19 cellular contexts compared by ENCODE assay signal in genomic region chr21:45528028-45528705, GRCh38. TPM values are rescaled to one million over a fixed set of nuclear protein-coding genes. Genes with fewer than 3 reads are reported as not detected.
A peak's percentile ranks its signal among the peaks of the same experiment; 100 is the strongest.
DNase-seq lines count a peak whose midpoint lies in the region; ATAC-seq and TF ChIP-seq lines count a peak whose summit lies in the region.
"Had no signal": no experiment of that assay in that cellular context is flagged by ENCODE, and none has a peak within 500 bp of the region (broad histone marks: within the 10 kb centered on the region; RNA-seq: fewer than 3 reads in every experiment).

No MANE protein-coding gene starts in this region.

- H3K27ac Mint-ChIP-seq in CD14-positive monocyte: peak overlapping the region in 3 of 7 donors; percentile 46 to 63 (median 50)
- H3K27ac Mint-ChIP-seq: activated T-cell treated with anti-CD3 and anti-CD28 coated beads, Interleukin-2, amount 50 U/mL, for 72 hours; naive B cell had no signal

- peak; percentile 10 for DNase-seq in CD14-positive monocyte (ENCODE audit: low spot score)
- DNase-seq in RWPE2 (ENCODE audit: low spot score): peak; percentile 50
- DNase-seq in right cardiac atrium: peak; percentile 10 to 44 (median 15)
- DNase-seq in ovary: peak in 4 of 5 donors; percentile 2 to 27 (median 13)
- no peak for DNase-seq in SK-N-SH
- no peak for DNase-seq in MG63
- no peak for DNase-seq in T-helper 9 cell
- no peak for DNase-seq in AG08396 (ENCODE audit: low spot score)
- DNase-seq: activated CD4-positive, alpha-beta T cell treated with anti-CD3 and anti-CD28 coated beads for 48 hours; activated T-cell treated with anti-CD3 and anti-CD28 coated beads, Interleukin-2, amount 50 U/mL, for 72 hours; AML-193; naive B cell; NCI-H146; NCI-H2227 treated with DMSO at 0.1 percent for 48 hours; retina; SHP77; stimulated activated CD4-positive, alpha-beta T cell treated with anti-CD3 and anti-CD28 coated beads, Interleukin-2, amount 100 ng/mL, for 24 hours had no signal

- H3K9me3 Mint-ChIP-seq in CD14-positive monocyte: peaks cover 0 to 6% (median under 1%) of the 10 kb centered on the region in 7 donors
- H3K9me3 Mint-ChIP-seq: activated T-cell treated with anti-CD3 and anti-CD28 coated beads, Interleukin-2, amount 50 U/mL, for 72 hours; naive B cell had no signal

- no peak overlapping the region for H3K4me3 Mint-ChIP-seq in CD14-positive monocyte
- H3K4me3 Mint-ChIP-seq: activated T-cell treated with anti-CD3 and anti-CD28 coated beads, Interleukin-2, amount 50 U/mL, for 72 hours; naive B cell had no signal

- H3K9me2 ChIP-seq in SK-N-SH: no peaks in the 10 kb centered on the region

- no peak overlapping the region for H3K4me2 ChIP-seq in SK-N-SH
- H3K4me2 ChIP-seq: hepatocyte had no signal

- H3K9ac ChIP-seq in SK-N-SH: no peak overlapping the region

- H3K4me1 ChIP-seq in RWPE2 (ENCODE audit: insufficient read depth, poor library complexity, severe bottlenecking) (no peaks in the 10 kb centered on the region), right cardiac atrium (ENCODE audit: control insufficient read depth, insufficient read depth, low read length) (no peaks in the 10 kb centered on the region), ovary (ENCODE audit: insufficient read depth) (peaks cover 4% of the 10 kb centered on the region), SK-N-SH (ENCODE audit: control insufficient read depth in 1 of 2, insufficient read depth in 2 of 2, low read depth in 1 of 2, low read length in 1 of 2) (no peaks in the 10 kb centered on the region)

- ATAC-seq in RWPE2 (ENCODE audit: low read depth) (no peak), right cardiac atrium (no peak)
- ATAC-seq: activated T-cell treated with anti-CD3 and anti-CD28 coated beads, Interleukin-2, amount 50 U/mL, for 72 hours; GM12878 had no signal

- no peak overlapping the region for H3K27ac ChIP-seq in RWPE2 (ENCODE audit: poor library complexity, severe bottlenecking)
- H3K27ac ChIP-seq in right cardiac atrium (ENCODE audit: low read length): no peak overlapping the region
- H3K27ac ChIP-seq in ovary: no peak overlapping the region
- no peak overlapping the region for H3K27ac ChIP-seq in SK-N-SH (ENCODE audit: low read depth in 2 of 2, low read length in 1 of 2)
- H3K27ac ChIP-seq: hepatocyte had no signal

- peaks cover 42 to 50% of the 10 kb centered on the region in 2 donors for H3K36me3 Mint-ChIP-seq in CD14-positive monocyte

- 86% methylated on average over 18 of the region's 18 CpGs for WGBS in right cardiac atrium
- 86 to 89% (median 87%) methylated on average over 17 to 18 of the region's 18 CpGs for WGBS in ovary, 3 donors
- WGBS in SK-N-SH (ENCODE audit: low lambda C conversion rate): 93% methylated on average over 12 of the region's 18 CpGs

- no peaks in the 10 kb centered on the region for H4K20me1 ChIP-seq in SK-N-SH (ENCODE audit: insufficient read depth)

- no peak for TF ChIP-seq POLR2A in ovary (IDR thresholded peaks at IDR 0.05)

- CTCF ChIA-PET in SK-N-SH (lab: Yijun Ruan, JAX): no interaction called here

- POLR2A ChIA-PET in SK-N-SH (lab: Yijun Ruan, JAX): no interaction called here

- no peaks in the 10 kb centered on the region for H3K79me2 ChIP-seq in SK-N-SH (ENCODE audit: insufficient read depth)
- H3K79me2 ChIP-seq: hepatocyte had no signal

- H3K27me3 ChIP-seq in RWPE2 (ENCODE audit: insufficient read depth, poor library complexity, severe bottlenecking) (no peaks in the 10 kb centered on the region), right cardiac atrium (ENCODE audit: control insufficient read depth, insufficient read depth) (no peaks in the 10 kb centered on the region), ovary (no peaks in the 10 kb centered on the region), SK-N-SH (ENCODE audit: insufficient read depth) (no peaks in the 10 kb centered on the region), MG63 (no peaks in the 10 kb centered on the region)
- H3K27me3 ChIP-seq: hepatocyte had no signal

- no peaks in the 10 kb centered on the region for H3K27me3 Mint-ChIP-seq in CD14-positive monocyte (ENCODE audit: low read depth in 3 of 3)
- H3K27me3 Mint-ChIP-seq: naive B cell had no signal

- no peak for TF ChIP-seq RAD21 in SK-N-SH (IDR thresholded peaks at IDR 0.05; ENCODE audit: low read length)

- H3K4me1 Mint-ChIP-seq in CD14-positive monocyte: peaks cover 16% of the 10 kb centered on the region

- H3K9me3 ChIP-seq in RWPE2 (ENCODE audit: severe bottlenecking): no peaks in the 10 kb centered on the region
- no peaks in the 10 kb centered on the region for H3K9me3 ChIP-seq in right cardiac atrium (ENCODE audit: control insufficient read depth, low read length)
- H3K9me3 ChIP-seq in ovary: no peaks in the 10 kb centered on the region
- H3K9me3 ChIP-seq in SK-N-SH: no peaks in the 10 kb centered on the region
- no peaks in the 10 kb centered on the region; the same call in 1 of the 2 replicates for H3K9me3 ChIP-seq in MG63

- peaks cover 23% of the 10 kb centered on the region for H3K36me3 ChIP-seq in RWPE2 (ENCODE audit: low read depth)
- H3K36me3 ChIP-seq in ovary: no peaks in the 10 kb centered on the region
- peaks cover 7 to 12% of the 10 kb centered on the region in 2 experiments for H3K36me3 ChIP-seq in SK-N-SH (replicated peaks in 1 of 2; ENCODE audit: control insufficient read depth in 1 of 2, insufficient read depth in 2 of 2, low read length in 1 of 2)
- H3K36me3 ChIP-seq in MG63: peaks cover 65% of the 10 kb centered on the region

- intact Hi-C loops in CD14-positive monocyte (cut with micrococcal nuclease): no loop called here
- intact Hi-C loops in right cardiac atrium (cut with DNase I): no loop called here
- intact Hi-C loops in ovary (cut with DNase I): no loop called here

- no peaks in the 10 kb centered on the region for H3F3A ChIP-seq in SK-N-SH (replicated peaks; ENCODE audit: insufficient read depth)

- no peak overlapping the region for H3K4me3 ChIP-seq in RWPE2 (ENCODE audit: severe bottlenecking)
- no peak overlapping the region for H3K4me3 ChIP-seq in right cardiac atrium (ENCODE audit: low read length)
- no peak overlapping the region for H3K4me3 ChIP-seq in ovary
- H3K4me3 ChIP-seq in SK-N-SH (ENCODE audit: low read depth in 2 of 2, low read length in 1 of 2): no peak overlapping the region
- no peak overlapping the region for H3K4me3 ChIP-seq in MG63
- H3K4me3 ChIP-seq: GM12878, hepatocyte had no signal

- TF ChIP-seq CTCF in CD14-positive monocyte (IDR thresholded peaks at IDR 0.05) (no peak), RWPE2 (IDR thresholded peaks at IDR 0.05; ENCODE audit: poor library complexity, severe bottlenecking) (no peak), ovary (IDR thresholded peaks at IDR 0.05) (no peak), SK-N-SH (IDR thresholded peaks at IDR 0.05) (no peak)

- H2AFZ ChIP-seq in SK-N-SH (ENCODE audit: low read depth): no peak overlapping the region
- H2AFZ ChIP-seq: hepatocyte had no signal

- no peak for TF ChIP-seq EP300 in ovary (IDR thresholded peaks at IDR 0.05)
- no peak for TF ChIP-seq EP300 in SK-N-SH (IDR thresholded peaks at IDR 0.05; ENCODE audit: borderline replicate concordance in 1 of 2, low read depth in 1 of 2, low read length in 1 of 2)

TF ChIP-seq in SK-N-SH, 30 proteins besides CTCF, POLR2A, EP300 and RAD21:
- TF ChIP-seq TEAD4 (IDR thresholded peaks at IDR 0.05; ENCODE audit: borderline replicate concordance, insufficient read depth) (no peak), MEF2A (IDR thresholded peaks at IDR 0.05; ENCODE audit: borderline replicate concordance, low read depth) (no peak), MXI1 (IDR thresholded peaks at IDR 0.05; ENCODE audit: low read depth, low read length) (no peak), NRF1 (IDR thresholded peaks at IDR 0.05; ENCODE audit: low read depth, low read length) (no peak), NFIC (IDR thresholded peaks at IDR 0.05; ENCODE audit: borderline replicate concordance) (no peak), ELF1 (IDR thresholded peaks at IDR 0.05) (no peak), FOXM1 (IDR thresholded peaks at IDR 0.05; ENCODE audit: low read depth) (no peak)
- TF ChIP-seq, protein P1, sequence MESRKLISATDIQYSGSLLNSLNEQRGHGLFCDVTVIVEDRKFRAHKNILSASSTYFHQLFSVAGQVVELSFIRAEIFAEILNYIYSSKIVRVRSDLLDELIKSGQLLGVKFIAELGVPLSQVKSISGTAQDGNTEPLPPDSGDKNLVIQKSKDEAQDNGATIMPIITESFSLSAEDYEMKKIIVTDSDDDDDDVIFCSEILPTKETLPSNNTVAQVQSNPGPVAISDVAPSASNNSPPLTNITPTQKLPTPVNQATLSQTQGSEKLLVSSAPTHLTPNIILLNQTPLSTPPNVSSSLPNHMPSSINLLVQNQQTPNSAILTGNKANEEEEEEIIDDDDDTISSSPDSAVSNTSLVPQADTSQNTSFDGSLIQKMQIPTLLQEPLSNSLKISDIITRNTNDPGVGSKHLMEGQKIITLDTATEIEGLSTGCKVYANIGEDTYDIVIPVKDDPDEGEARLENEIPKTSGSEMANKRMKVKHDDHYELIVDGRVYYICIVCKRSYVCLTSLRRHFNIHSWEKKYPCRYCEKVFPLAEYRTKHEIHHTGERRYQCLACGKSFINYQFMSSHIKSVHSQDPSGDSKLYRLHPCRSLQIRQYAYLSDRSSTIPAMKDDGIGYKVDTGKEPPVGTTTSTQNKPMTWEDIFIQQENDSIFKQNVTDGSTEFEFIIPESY (IDR thresholded peaks at IDR 0.05; ENCODE audit: borderline replicate concordance, low read depth): no peak

RNA-seq across cellular contexts. Expression of gene SLC19A1, which starts 14.1 kb away (rescaled TPM):
- polyA plus RNA-seq in CD14-positive monocyte (10 to 100 TPM; 39.9 to 53.0 TPM), right cardiac atrium (3.9 TPM), ovary (1 to 10 TPM in 1 of 2 donors, under 1 TPM in 1; 0.88 to 6.9 TPM), SK-N-SH (2012; rRNA removed) (13.0 and 15.0 TPM in 2 replicates)
- total RNA-seq in right cardiac atrium (1 to 10 TPM; 2.3 to 5.0 (median 3.8) TPM), ovary (10 to 100 TPM in 4 of 7 donors, 1 to 10 TPM in 3; 2.4 to 18.2 (median 10.1) TPM)
- 4.5 and 8.6 TPM in 2 replicates for polyA plus RNA-seq in SK-N-SH (2012; cell fraction: cytosol; rRNA removed)
- 21.6 and 27.3 TPM in 2 replicates for polyA plus RNA-seq in SK-N-SH (2012; cell fraction: nucleus; rRNA removed)
- 25.5 and 26.7 TPM in 2 replicates for total RNA-seq in MG63 (2014; rRNA removed; shearing (Covaris generic); ENCODE audit: low replicate concordance)

Comparison
In these comparisons a context has a peak if more than half of its experiments do, and no peak if none do; other contexts are left out.
1. DNase-seq: peak in CD14-positive monocyte (single experiment), RWPE2 (single experiment), right cardiac atrium (3 of 3) and ovary (4 of 5); none in SK-N-SH (single experiment), MG63 (single experiment), T-helper 9 cell (single experiment) and AG08396 (single experiment).